ENCODE assay signal across 9 cellular contexts in the genomic region with DNA sequence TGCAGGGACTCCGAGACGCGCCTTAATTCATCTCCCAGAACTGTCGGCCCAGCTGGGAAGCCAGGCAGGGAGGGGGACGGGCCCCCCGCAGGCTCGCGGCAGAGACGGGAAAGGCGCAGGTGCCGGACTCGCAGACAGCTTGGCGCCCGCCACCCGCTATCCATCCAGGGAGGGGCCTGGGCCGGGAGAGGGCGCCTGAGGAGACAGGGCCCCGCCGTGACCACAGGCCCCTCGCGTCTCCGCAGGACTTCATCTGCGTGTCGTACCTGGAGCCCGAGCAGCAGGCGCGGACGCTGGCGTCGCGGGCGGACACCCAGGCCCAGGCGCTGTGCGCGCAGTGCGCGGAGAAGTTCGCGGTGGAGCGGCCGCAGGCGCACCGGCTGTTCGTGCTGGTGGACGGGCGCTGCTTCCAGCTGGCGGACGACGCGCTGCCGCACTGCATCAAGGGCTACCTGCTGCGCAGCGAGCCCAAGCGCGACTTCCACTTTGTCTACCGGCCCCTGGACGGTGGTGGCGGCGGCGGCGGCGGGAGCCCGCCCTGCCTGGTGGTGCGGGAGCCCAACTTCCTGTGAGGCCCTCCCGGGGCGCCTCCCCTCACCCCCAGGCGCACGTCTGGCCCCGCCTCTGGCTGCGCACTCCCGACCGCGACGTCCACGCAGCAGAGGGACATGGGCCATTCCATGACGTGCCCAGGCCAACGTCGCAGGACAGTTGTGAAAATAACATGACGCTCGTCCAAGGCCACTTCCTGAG.
A peak's percentile ranks its signal among the peaks of the same experiment; 100 is the strongest.
DNase-seq lines count a peak whose midpoint lies in the region; ATAC-seq and TF ChIP-seq lines count a peak whose summit lies in the region.
"Had no signal": no experiment of that assay in that cellular context is flagged by ENCODE, and none has a peak within 500 bp of the region (broad histone marks: within the 10 kb centered on the region; RNA-seq: fewer than 3 reads in every experiment).

No MANE protein-coding gene starts in this region.

- peaks cover 4 to 12% of the 10 kb centered on the region in 2 donors for H3K4me1 ChIP-seq in esophagus (ENCODE audit: control insufficient read depth in 2 of 2, insufficient read depth in 2 of 2, low read length in 1 of 2)
- H3K4me1 ChIP-seq in neural progenitor cell, result peaks cover 6% of the 10 kb centered on the region

- 31 to 36% methylated on average over 60 to 80 of the region's 80 CpGs for WGBS in esophagus, 2 donors

- H3K9ac ChIP-seq in neural progenitor cell, result no peak overlapping the region
- H3K9ac ChIP-seq: BLaER1 treated with 17β-estradiol and CSF1 and Interleukin-3, amounts not matched to agents 10 nM and 100 nM had no signal

- peak overlapping the region; percentile 97 for H2AFZ ChIP-seq in neural progenitor cell (replicated peaks)

- no peaks in the 10 kb centered on the region for H3F3A ChIP-seq in neural progenitor cell (ENCODE audit: low read depth)

- no peaks in the 10 kb centered on the region for H3K79me2 ChIP-seq in neural progenitor cell (ENCODE audit: low read depth)

- no peaks in the 10 kb centered on the region for H3K4me1 Mint-ChIP-seq in neural progenitor cell

- peak; percentile 84 for DNase-seq in DMS 273 (lab: John Stamatoyannopoulos, UW; ENCODE audit: unreplicated experiment)
- peak; percentile 81 for DNase-seq in NCI-H345 (lab: John Stamatoyannopoulos, UW)
- DNase-seq in neural progenitor cell (ENCODE audit: low spot score), result peak; percentile 76
- DNase-seq in GF-D8 (lab: John Stamatoyannopoulos, UW), result no peak
- DNase-seq in SKM-1 (lab: John Stamatoyannopoulos, UW; ENCODE audit: unreplicated experiment), result no peak

- H3K36me3 Mint-ChIP-seq in neural progenitor cell, result no peaks in the 10 kb centered on the region

- H3K9me3 ChIP-seq in esophagus (ENCODE audit: control insufficient read depth in 2 of 2, insufficient read depth in 1 of 2, low read depth in 1 of 2, low read length in 1 of 2), result no peaks in the 10 kb centered on the region
- no peaks in the 10 kb centered on the region for H3K9me3 ChIP-seq in neural progenitor cell (ENCODE audit: low read depth)
- H3K9me3 ChIP-seq: BLaER1 treated with 17β-estradiol and CSF1 and Interleukin-3, amounts not matched to agents 10 nM and 100 nM had no signal

- H3K27ac ChIP-seq in esophagus (ENCODE audit: low read depth in 2 of 2, low read length in 1 of 2), result no peak overlapping the region
- H3K27ac ChIP-seq in neural progenitor cell, result no peak overlapping the region
- H3K27ac ChIP-seq: BLaER1 treated with 17β-estradiol and CSF1 and Interleukin-3, amounts not matched to agents 10 nM and 100 nM had no signal

- H3K9me3 Mint-ChIP-seq in neural progenitor cell, result no peaks in the 10 kb centered on the region

- H3K36me3 ChIP-seq in esophagus (ENCODE audit: control insufficient read depth in 2 of 2, insufficient read depth in 2 of 2, low read length in 1 of 2) (peaks cover 0 to 9% of the 10 kb centered on the region in 2 donors), neural progenitor cell (no peaks in the 10 kb centered on the region)

- H3K4me3 Mint-ChIP-seq in neural progenitor cell, result peak overlapping the region; percentile 71

- H3K4me2 ChIP-seq in neural progenitor cell, result peak overlapping the region; percentile 79
- H3K4me2 ChIP-seq: BLaER1 treated with 17β-estradiol and CSF1 and Interleukin-3, amounts not matched to agents 10 nM and 100 nM had no signal

- peak overlapping the region; percentile 5 to 28 for H3K4me3 ChIP-seq in esophagus (ENCODE audit: low read depth in 1 of 2, low read length in 2 of 2)
- H3K4me3 ChIP-seq in neural progenitor cell, result peak overlapping the region; percentile 47
- H3K4me3 ChIP-seq: BLaER1 treated with 17β-estradiol and CSF1 and Interleukin-3, amounts not matched to agents 10 nM and 100 nM had no signal

- peaks cover 10% of the 10 kb centered on the region for H3K27me3 Mint-ChIP-seq in neural progenitor cell (ENCODE audit: insufficient read depth, low read depth)

- H3K27me3 ChIP-seq in esophagus (ENCODE audit: control insufficient read depth in 1 of 2, insufficient read depth in 2 of 2, low read length in 2 of 2), result no peaks in the 10 kb centered on the region
- H3K27me3 ChIP-seq in neural progenitor cell, result peaks cover 37% of the 10 kb centered on the region
- H3K27me3 ChIP-seq: BLaER1 treated with 17β-estradiol and CSF1 and Interleukin-3, amounts not matched to agents 10 nM and 100 nM had no signal

- H3K27ac Mint-ChIP-seq in neural progenitor cell, result no peak overlapping the region

- ATAC-seq in HG03432 (IDR thresholded peaks at IDR 0.05; ENCODE audit: unreplicated experiment), result no peak
- no peak for ATAC-seq in GM21390 (IDR thresholded peaks at IDR 0.05; ENCODE audit: unreplicated experiment)

- H4K20me1 ChIP-seq in neural progenitor cell (ENCODE audit: low read depth), result no peaks in the 10 kb centered on the region

- TF ChIP-seq CTCF in neural progenitor cell (IDR thresholded peaks at IDR 0.05), result no peak

Comparison
In these comparisons a context has a peak if more than half of its experiments do, and no peak if none do; other contexts are left out.
1. DNase-seq: peak in DMS 273 (single experiment), NCI-H345 (single experiment) and neural progenitor cell (single experiment); none in GF-D8 (single experiment) and SKM-1 (single experiment).